3 cellular contexts compared by ENCODE assay signal in genomic region chr11:134441706-134442105, GRCh38.
TF ChIP-seq lines count a peak whose summit lies in the region.

No MANE protein-coding gene starts in this region.

TF ChIP-seq in IMR-90, 13 proteins besides CTCF, POLR2A, EP300 and RAD21:
- TF ChIP-seq MAFK (IDR thresholded peaks at IDR 0.05; ENCODE audit: low read depth, low read length) (peak; percentile 55), MAZ (IDR thresholded peaks at IDR 0.05; ENCODE audit: borderline replicate concordance, low read depth, low read length) (no peak), USF2 (IDR thresholded peaks at IDR 0.05; ENCODE audit: low read depth, low read length) (no peak), CEBPB (IDR thresholded peaks at IDR 0.05; ENCODE audit: low read depth, low read length) (no peak)
TF ChIP-seq in IMR-90: peak in this region for 1.

TF ChIP-seq in K562, 482 proteins besides CTCF, POLR2A, EP300 and RAD21:
- TF ChIP-seq MAFF (IDR thresholded peaks at IDR 0.05; ENCODE audit: low read length) (peak; percentile 32), ZNF316 (IDR thresholded peaks at IDR 0.05) (peak; percentile 37; the same call in 1 of the 2 replicates), MCM5 (IDR thresholded peaks at IDR 0.05; ENCODE audit: low read depth) (no peak), ZNF609 (CRISPR knock-in tag; IDR thresholded peaks at IDR 0.05; ENCODE audit: borderline replicate concordance) (no peak), UBTF (IDR thresholded peaks at IDR 0.05; ENCODE audit: borderline replicate concordance in 1 of 2, low read depth in 2 of 2, low read length in 2 of 2) (no peak), ZNF12 (CRISPR knock-in tag; IDR thresholded peaks at IDR 0.05) (no peak), ZNF23 (CRISPR knock-in tag; IDR thresholded peaks at IDR 0.05) (no peak), THAP12 (CRISPR knock-in tag; IDR thresholded peaks at IDR 0.05) (no peak), C11orf30 (IDR thresholded peaks at IDR 0.05; ENCODE audit: low read depth) (peak; percentile 14; the same call in 1 of the 2 replicates), MAFG (tag; conservative IDR thresholded peaks at IDR 0.05) (peak; percentile 16; the same call in 1 of the 2 replicates), CCNT2 (IDR thresholded peaks at IDR 0.05; ENCODE audit: borderline replicate concordance, extremely low read depth, insufficient read length, low read depth, low read length) (no peak)

TF ChIP-seq in neural cell, 6 proteins besides CTCF, POLR2A, EP300 and RAD21:
- TF ChIP-seq TAF1 (IDR thresholded peaks at IDR 0.05; ENCODE audit: low read depth) (no peak), EZH2 (IDR thresholded peaks at IDR 0.05; ENCODE audit: borderline replicate concordance, insufficient read depth, low read length, poor library complexity, severe bottlenecking) (no peak), MXI1 (conservative IDR thresholded peaks at IDR 0.05; ENCODE audit: poor library complexity, severe bottlenecking) (no peak), REST (IDR thresholded peaks at IDR 0.05; ENCODE audit: borderline replicate concordance) (no peak), SMC3 (conservative IDR thresholded peaks at IDR 0.05; ENCODE audit: poor library complexity) (no peak), POLR2AphosphoS5 (IDR thresholded peaks at IDR 0.05) (no peak)
TF ChIP-seq in neural cell: peak in this region for 0.
